Comparison of ENCODE assay signal across 18 cellular contexts in the genomic region with DNA sequence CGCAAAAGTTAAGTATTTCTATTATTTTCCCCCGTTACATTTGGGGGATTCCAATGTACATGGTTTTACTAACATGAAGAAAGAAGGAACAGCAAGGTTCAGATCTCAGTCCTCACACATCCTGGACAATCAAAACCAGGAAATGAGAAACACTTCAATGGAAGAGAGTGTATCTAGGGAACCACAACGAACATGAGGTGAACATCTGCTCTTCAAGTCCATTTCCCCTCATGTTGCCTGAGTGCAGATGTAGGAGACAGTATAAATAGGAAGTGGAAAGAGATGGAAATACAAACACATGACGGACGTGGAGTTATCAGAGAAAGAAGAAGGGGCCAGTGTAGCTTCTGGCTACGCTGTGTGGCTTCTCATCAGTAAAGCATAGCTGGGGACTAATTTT. TPM values are rescaled to one million over a fixed set of nuclear protein-coding genes. Genes with fewer than 3 reads are reported as not detected.
A peak's percentile ranks its signal among the peaks of the same experiment; 100 is the strongest.
DNase-seq lines count a peak whose midpoint lies in the region; ATAC-seq, FAIRE-seq and TF ChIP-seq lines count a peak whose summit lies in the region.
"Had no signal": no experiment of that assay in that cellular context is flagged by ENCODE, and none has a peak within 500 bp of the region (broad histone marks: within the 10 kb centered on the region; RNA-seq: fewer than 3 reads in every experiment).

No MANE protein-coding gene starts in this region.

- H3K27me3 ChIP-seq in GM23338 (ENCODE audit: insufficient read depth), result no peaks in the 10 kb centered on the region
- H3K27me3 ChIP-seq in gastrocnemius medialis, result no peaks in the 10 kb centered on the region
- H3K27me3 ChIP-seq in heart left ventricle, result no peaks in the 10 kb centered on the region
- H3K27me3 ChIP-seq: tibial artery had no signal

- H3K27ac Mint-ChIP-seq in GM23338 (0 out of 2 replicates have a peak overlapping the region, but pooled peaks have one; percentile 1), endothelial cell (ENCODE audit: unreplicated experiment) (peak overlapping the region; percentile 77)
- H3K27ac Mint-ChIP-seq: natural killer cell had no signal

- H4K20me1 ChIP-seq in GM23338 (replicated peaks; ENCODE audit: insufficient read depth), result no peaks in the 10 kb centered on the region

- peak; percentile 28 for DNase-seq in AG08395 (ENCODE audit: low spot score)
- no peak for DNase-seq in GM23338 (ENCODE audit: low spot score)
- DNase-seq in NCI-H69 (lab: John Stamatoyannopoulos, UW), result peak; percentile 75
- DNase-seq in endothelial cell (ENCODE audit: low spot score), result no peak
- no peak for DNase-seq in gastrocnemius medialis
- no peak for DNase-seq in heart left ventricle
- no peak for DNase-seq in NCI-H1694 (lab: John Stamatoyannopoulos, UW)
- DNase-seq in D721Med (ENCODE audit: insufficient read length, low spot score), result no peak
- DNase-seq: activated gamma-delta T cell treated with Interleukin-2 at 50 U/mL for 16 hours; hypothalamus; natural killer cell; NCI-H1048; retina; stimulated activated CD4-positive, alpha-beta T cell treated with anti-CD3 and anti-CD28 coated beads, Interleukin-1b, Interleukin-23, amount 100 ng/mL, for 48 hours; tibial artery; WERI-Rb-1 had no signal

- H3K27ac ChIP-seq in GM23338 (ENCODE audit: low read depth) (0 out of 2 replicates have a peak overlapping the region, but pooled peaks have one; percentile 22), gastrocnemius medialis (no peak overlapping the region), heart left ventricle (no peak overlapping the region)
- H3K27ac ChIP-seq: tibial artery, WERI-Rb-1 had no signal

- no peak overlapping the region for H3K4me3 ChIP-seq in GM23338
- no peak overlapping the region for H3K4me3 ChIP-seq in gastrocnemius medialis
- H3K4me3 ChIP-seq in heart left ventricle, result no peak overlapping the region
- H3K4me3 ChIP-seq: tibial artery had no signal

- H3K27me3 Mint-ChIP-seq in GM23338 (ENCODE audit: insufficient read depth, low read depth, poor library complexity), result peaks cover 4% of the 10 kb centered on the region
- H3K27me3 Mint-ChIP-seq in endothelial cell (ENCODE audit: unreplicated experiment), result peaks cover 2% of the 10 kb centered on the region

- no peak overlapping the region for H2AFZ ChIP-seq in GM23338

- H3K4me1 Mint-ChIP-seq in GM23338 (peaks cover 29% of the 10 kb centered on the region), endothelial cell (ENCODE audit: unreplicated experiment) (peaks cover 19% of the 10 kb centered on the region)
- H3K4me1 Mint-ChIP-seq: natural killer cell had no signal

- TF ChIP-seq POLR2A in gastrocnemius medialis (IDR thresholded peaks at IDR 0.05), result no peak
- TF ChIP-seq POLR2A in heart left ventricle (IDR thresholded peaks at IDR 0.05), result no peak

- 60 to 70% (median 62%) methylated on average over 6 of the region's 6 CpGs for WGBS in heart left ventricle, 4 donors

- H3K9me3 Mint-ChIP-seq in GM23338 (no peaks in the 10 kb centered on the region; the same call in 2 of the 3 replicates), endothelial cell (ENCODE audit: unreplicated experiment) (no peaks in the 10 kb centered on the region)
- H3K9me3 Mint-ChIP-seq: natural killer cell had no signal

- H3K4me3 Mint-ChIP-seq in GM23338, result no peak overlapping the region
- no peak overlapping the region for H3K4me3 Mint-ChIP-seq in endothelial cell (ENCODE audit: unreplicated experiment)
- H3K4me3 Mint-ChIP-seq: natural killer cell had no signal

- H3K36me3 ChIP-seq in GM23338 (ENCODE audit: insufficient read depth) (no peaks in the 10 kb centered on the region), gastrocnemius medialis (no peaks in the 10 kb centered on the region), heart left ventricle (no peaks in the 10 kb centered on the region)
- H3K36me3 ChIP-seq: tibial artery, WERI-Rb-1 had no signal

- no peaks in the 10 kb centered on the region for H3K9me3 ChIP-seq in gastrocnemius medialis
- no peaks in the 10 kb centered on the region for H3K9me3 ChIP-seq in heart left ventricle
- H3K9me3 ChIP-seq: tibial artery had no signal

- intact Hi-C loops in gastrocnemius medialis (cut with DNase I; ENCODE audit: low total_unique reads) (no loop called here), heart left ventricle (cut with DNase I) (no loop called here)

- TF ChIP-seq CTCF in GM23338 (conservative IDR thresholded peaks at IDR 0.05; ENCODE audit: low read depth in 2 of 2) (no peak), endothelial cell (IDR thresholded peaks at IDR 0.05; ENCODE audit: unreplicated experiment) (no peak), gastrocnemius medialis (IDR thresholded peaks at IDR 0.05 in 4 of 5, conservative IDR thresholded peaks at IDR 0.05 in 1 of 5) (no peak), heart left ventricle (IDR thresholded peaks at IDR 0.05) (no peak), D721Med (IDR thresholded peaks at IDR 0.05; ENCODE audit: insufficient read depth, missing control alignments) (no peak)

- H3K79me2 ChIP-seq in GM23338 (replicated peaks; ENCODE audit: insufficient read depth), result peaks cover 59% of the 10 kb centered on the region

- no peak for ATAC-seq in GM23338
- no peak for ATAC-seq in gastrocnemius medialis
- ATAC-seq in heart left ventricle, result no peak
- ATAC-seq: natural killer cell had no signal

- no peaks in the 10 kb centered on the region; the same call in 1 of the 2 replicates for H3K9me2 ChIP-seq in GM23338 (ENCODE audit: insufficient read depth)

- peaks cover 8% of the 10 kb centered on the region for H3K36me3 Mint-ChIP-seq in GM23338 (ENCODE audit: low read depth)
- H3K36me3 Mint-ChIP-seq in endothelial cell (ENCODE audit: low read depth, unreplicated experiment), result peaks cover 4% of the 10 kb centered on the region
- H3K36me3 Mint-ChIP-seq: natural killer cell had no signal

- in situ Hi-C loops in gastrocnemius medialis (cut with MboI; ENCODE audit: low sequenced_read_pairs in 4 of 4), result no loop called here

- no peak for FAIRE-seq in D721Med (lab: Jason Lieb, UNC)
- FAIRE-seq: bronchial epithelial cell, GM12891 had no signal

- no peak overlapping the region; the same call in 1 of the 2 replicates for H3K4me2 ChIP-seq in GM23338

- H3K4me1 ChIP-seq in GM23338 (ENCODE audit: insufficient read depth) (peaks cover 21% of the 10 kb centered on the region), gastrocnemius medialis (no peaks in the 10 kb centered on the region), heart left ventricle (no peaks in the 10 kb centered on the region)
- H3K4me1 ChIP-seq: tibial artery had no signal

- H3F3A ChIP-seq in GM23338 (replicated peaks; ENCODE audit: low read depth), result no peaks in the 10 kb centered on the region

TF ChIP-seq in GM23338, 12 proteins besides CTCF, POLR2A, EP300 and RAD21 (continues in another document):
- TF ChIP-seq JUNB (IDR thresholded peaks at IDR 0.05; ENCODE audit: unreplicated experiment) (no peak), NANOG (IDR thresholded peaks at IDR 0.05; ENCODE audit: borderline replicate concordance) (no peak), EZH2 (IDR thresholded peaks at IDR 0.05; ENCODE audit: low read depth, unreplicated experiment) (no peak)
- TF ChIP-seq, protein P1, sequence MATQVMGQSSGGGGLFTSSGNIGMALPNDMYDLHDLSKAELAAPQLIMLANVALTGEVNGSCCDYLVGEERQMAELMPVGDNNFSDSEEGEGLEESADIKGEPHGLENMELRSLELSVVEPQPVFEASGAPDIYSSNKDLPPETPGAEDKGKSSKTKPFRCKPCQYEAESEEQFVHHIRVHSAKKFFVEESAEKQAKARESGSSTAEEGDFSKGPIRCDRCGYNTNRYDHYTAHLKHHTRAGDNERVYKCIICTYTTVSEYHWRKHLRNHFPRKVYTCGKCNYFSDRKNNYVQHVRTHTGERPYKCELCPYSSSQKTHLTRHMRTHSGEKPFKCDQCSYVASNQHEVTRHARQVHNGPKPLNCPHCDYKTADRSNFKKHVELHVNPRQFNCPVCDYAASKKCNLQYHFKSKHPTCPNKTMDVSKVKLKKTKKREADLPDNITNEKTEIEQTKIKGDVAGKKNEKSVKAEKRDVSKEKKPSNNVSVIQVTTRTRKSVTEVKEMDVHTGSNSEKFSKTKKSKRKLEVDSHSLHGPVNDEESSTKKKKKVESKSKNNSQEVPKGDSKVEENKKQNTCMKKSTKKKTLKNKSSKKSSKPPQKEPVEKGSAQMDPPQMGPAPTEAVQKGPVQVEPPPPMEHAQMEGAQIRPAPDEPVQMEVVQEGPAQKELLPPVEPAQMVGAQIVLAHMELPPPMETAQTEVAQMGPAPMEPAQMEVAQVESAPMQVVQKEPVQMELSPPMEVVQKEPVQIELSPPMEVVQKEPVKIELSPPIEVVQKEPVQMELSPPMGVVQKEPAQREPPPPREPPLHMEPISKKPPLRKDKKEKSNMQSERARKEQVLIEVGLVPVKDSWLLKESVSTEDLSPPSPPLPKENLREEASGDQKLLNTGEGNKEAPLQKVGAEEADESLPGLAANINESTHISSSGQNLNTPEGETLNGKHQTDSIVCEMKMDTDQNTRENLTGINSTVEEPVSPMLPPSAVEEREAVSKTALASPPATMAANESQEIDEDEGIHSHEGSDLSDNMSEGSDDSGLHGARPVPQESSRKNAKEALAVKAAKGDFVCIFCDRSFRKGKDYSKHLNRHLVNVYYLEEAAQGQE (IDR thresholded peaks at IDR 0.05; ENCODE audit: unreplicated experiment), result no peak

RNA-seq across cellular contexts. Expression of gene CHN1, which starts 52.6 kb away (rescaled TPM):
- 30.2 and 36.5 TPM in 2 replicates for total RNA-seq in GM23338 (2014; rRNA removed; shearing (Covaris generic))
- polyA plus RNA-seq in GM23338 (2016; fragmentation: Nextera tagmentation; extraction: Ambion mirVana), result 26.3 and 28.1 TPM in 2 replicates
- 26.3 TPM for total RNA-seq in endothelial cell (ENCODE audit: unreplicated experiment)
- 1 to 10 TPM in 3 of 4 donors, under 1 TPM in 1; 0.66 to 4.7 (median 2.4) TPM for total RNA-seq in gastrocnemius medialis
- total RNA-seq in heart left ventricle, result 10 to 100 TPM in 8 of 9 donors, 1 to 10 TPM in 1; 8.6 to 24.3 (median 19.3) TPM
- 10 to 100 TPM in 1 of 2 donors, 1 to 10 TPM in 1; 6.9 to 10.2 TPM for polyA plus RNA-seq in heart left ventricle

Comparison
In these comparisons a context has a peak if more than half of its experiments do, and no peak if none do; other contexts are left out.
1. DNase-seq: peak in AG08395 (single experiment) and NCI-H69 (single experiment); none in GM23338 (single experiment), endothelial cell (single experiment), gastrocnemius medialis (0 of 2), heart left ventricle (0 of 5), NCI-H1694 (single experiment) and D721Med (single experiment).